ENCODE assay signal across 1 cellular context in genomic region chr2:68689553-68690537, GRCh38.
TF ChIP-seq lines count a peak whose summit lies in the region.

No MANE protein-coding gene starts in this region.

TF ChIP-seq in HepG2, 621 proteins besides CTCF, POLR2A, EP300 and RAD21 (continued from another document):
- TF ChIP-seq ATF6 (CRISPR knock-in tag; conservative IDR thresholded peaks at IDR 0.05) (no peak), NR2F1 (CRISPR knock-in tag; IDR thresholded peaks at IDR 0.05) (no peak), HDAC2 (CRISPR knock-in tag; IDR thresholded peaks at IDR 0.05) (no peak), POLR2AphosphoS2 (IDR thresholded peaks at IDR 0.05; ENCODE audit: low read depth, low read length) (no peak), ZBTB40 (IDR thresholded peaks at IDR 0.05) (no peak), ZBTB40 (CRISPR knock-in tag; IDR thresholded peaks at IDR 0.05) (no peak), ZNF274 (CRISPR knock-in tag; IDR thresholded peaks at IDR 0.05) (no peak), ZNF614 (CRISPR knock-in tag; IDR thresholded peaks at IDR 0.05; ENCODE audit: borderline replicate concordance) (no peak), DBP (CRISPR knock-in tag; IDR thresholded peaks at IDR 0.05; ENCODE audit: not compliant biosample characterization) (no peak), RARA (CRISPR knock-in tag; IDR thresholded peaks at IDR 0.05) (no peak)
